21 cellular contexts compared by ENCODE assay signal in the genomic region with DNA sequence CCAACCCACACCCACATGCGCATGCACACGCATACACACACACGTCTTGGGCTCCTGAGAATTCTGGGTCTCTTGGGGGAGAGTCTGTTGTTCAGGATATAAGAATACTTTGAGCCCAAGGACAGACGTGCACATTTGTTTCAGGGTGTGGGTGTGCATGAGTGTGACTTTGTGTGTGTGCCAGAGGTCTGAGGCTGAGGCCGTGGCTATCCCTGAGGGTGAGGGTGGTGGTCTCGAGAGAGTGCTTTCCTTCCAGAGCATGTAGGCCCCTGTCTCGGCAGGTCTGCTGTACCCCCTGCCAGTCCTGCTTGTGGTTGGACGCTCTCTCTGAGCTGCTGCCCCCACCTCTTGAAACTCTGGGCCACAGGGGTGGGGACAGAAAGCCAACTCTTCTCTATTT.
DNase-seq lines count a peak whose midpoint lies in the region; ATAC-seq and TF ChIP-seq lines count a peak whose summit lies in the region.
"Had no signal": no experiment of that assay in that cellular context is flagged by ENCODE, and none has a peak within 500 bp of the region (broad histone marks: within the 10 kb centered on the region; RNA-seq: fewer than 3 reads in every experiment).

No MANE protein-coding gene starts in this region.

- CTCF ChIA-PET in SK-N-SH (lab: Yijun Ruan, JAX), result no interaction called here
- CTCF ChIA-PET in naive thymus-derived CD4-positive, alpha-beta T cell (lab: Charles Lee), result no interaction called here

- H3K4me1 ChIP-seq in SK-N-SH (ENCODE audit: control insufficient read depth in 1 of 2, insufficient read depth in 2 of 2, low read depth in 1 of 2, low read length in 1 of 2), result peaks cover 0 to 58% of the 10 kb centered on the region in 2 experiments; a peak in 2 of 4 replicates
- H3K4me1 ChIP-seq in naive thymus-derived CD4-positive, alpha-beta T cell (ENCODE audit: control insufficient read depth in 2 of 2, insufficient read depth in 2 of 2, low read length in 2 of 2), result no peaks in the 10 kb centered on the region

- H3F3A ChIP-seq in SK-N-SH (replicated peaks; ENCODE audit: insufficient read depth), result no peaks in the 10 kb centered on the region

- no peak overlapping the region for H3K9ac ChIP-seq in SK-N-SH
- H3K9ac ChIP-seq: BLaER1 had no signal

- H3K27ac ChIP-seq in SK-N-SH (ENCODE audit: low read depth in 2 of 2, low read length in 1 of 2), result peak overlapping the region; percentile 15 to 100; a peak in 2 of 4 replicates
- H3K27ac ChIP-seq in naive thymus-derived CD4-positive, alpha-beta T cell (ENCODE audit: low read depth, low read length), result no peak overlapping the region
- H3K27ac ChIP-seq: 22Rv1, BLaER1, C4-2B had no signal

- peaks cover 11 to 41% (median 28%) of the 10 kb centered on the region in 5 donors for H3K27me3 Mint-ChIP-seq in naive thymus-derived CD4-positive, alpha-beta T cell

- H3K4me3 Mint-ChIP-seq in naive thymus-derived CD4-positive, alpha-beta T cell, result no peak overlapping the region
- H3K4me3 Mint-ChIP-seq: B cell; CD4-positive, alpha-beta T cell; CD8-positive, alpha-beta memory T cell had no signal

- no peak for TF ChIP-seq EP300 in SK-N-SH (IDR thresholded peaks at IDR 0.05; ENCODE audit: borderline replicate concordance in 1 of 2, low read depth in 1 of 2, low read length in 1 of 2)

- no peaks in the 10 kb centered on the region for H3K9me2 ChIP-seq in SK-N-SH

- DNase-seq in SK-N-SH, result no peak
- DNase-seq in cardiac septum (ENCODE audit: low spot score), result peak; percentile 44
- no peak for DNase-seq in left cardiac atrium
- peak; percentile 27 for DNase-seq in retina
- no peak for DNase-seq in naive thymus-derived CD4-positive, alpha-beta T cell
- DNase-seq in CD1c-positive myeloid dendritic cell (ENCODE audit: extremely low spot score), result no peak
- DNase-seq: DMS 273 treated with DMSO at 0.1 percent for 48 hours, DMS79, EL, GDM1, GOT3, HCEC 1CT had no signal

- WGBS in SK-N-SH (ENCODE audit: low lambda C conversion rate), result 44% methylated on average over 5 of the region's 8 CpGs

- no peak overlapping the region for H2AFZ ChIP-seq in SK-N-SH (ENCODE audit: low read depth)

- peaks cover 0 to 1% (median 0%) of the 10 kb centered on the region in 7 donors for H3K4me1 Mint-ChIP-seq in naive thymus-derived CD4-positive, alpha-beta T cell
- H3K4me1 Mint-ChIP-seq: B cell; CD8-positive, alpha-beta memory T cell had no signal

- no peak overlapping the region for H3K4me3 ChIP-seq in SK-N-SH (ENCODE audit: low read depth in 2 of 2, low read length in 1 of 2)
- H3K4me3 ChIP-seq in naive thymus-derived CD4-positive, alpha-beta T cell (ENCODE audit: low read length), result no peak overlapping the region
- H3K4me3 ChIP-seq: BLaER1, GM12878 had no signal

- POLR2A ChIA-PET in SK-N-SH (lab: Yijun Ruan, JAX), result no interaction called here
- POLR2A ChIA-PET in naive thymus-derived CD4-positive, alpha-beta T cell (lab: Charles Lee), result no interaction called here

- H3K36me3 ChIP-seq in SK-N-SH (replicated peaks in 1 of 2; ENCODE audit: control insufficient read depth in 1 of 2, insufficient read depth in 2 of 2, low read length in 1 of 2), result no peaks in the 10 kb centered on the region
- no peaks in the 10 kb centered on the region for H3K36me3 ChIP-seq in naive thymus-derived CD4-positive, alpha-beta T cell (ENCODE audit: control insufficient read depth in 2 of 3, insufficient read depth in 3 of 3, low read length in 3 of 3)
- H3K36me3 ChIP-seq: BLaER1 had no signal

- peaks cover 0 to 4% (median 0%) of the 10 kb centered on the region in 5 donors for H3K36me3 Mint-ChIP-seq in naive thymus-derived CD4-positive, alpha-beta T cell

- no peak overlapping the region for H3K27ac Mint-ChIP-seq in naive thymus-derived CD4-positive, alpha-beta T cell
- H3K27ac Mint-ChIP-seq: B cell; CD4-positive, alpha-beta T cell; CD8-positive, alpha-beta memory T cell had no signal

- H4K20me1 ChIP-seq in SK-N-SH (ENCODE audit: insufficient read depth), result no peaks in the 10 kb centered on the region

- H3K27me3 ChIP-seq in SK-N-SH (ENCODE audit: insufficient read depth), result no peaks in the 10 kb centered on the region; the same call in 1 of the 2 replicates
- H3K27me3 ChIP-seq in naive thymus-derived CD4-positive, alpha-beta T cell (ENCODE audit: control insufficient read depth in 2 of 2, insufficient read depth in 2 of 2, low read length in 2 of 2), result no peaks in the 10 kb centered on the region
- H3K27me3 ChIP-seq: BLaER1 had no signal

- H3K4me2 ChIP-seq in SK-N-SH, result no peak overlapping the region
- H3K4me2 ChIP-seq: BLaER1 had no signal

- intact Hi-C loops in cardiac septum (cut with DNase I) (no loop called here), left cardiac atrium (cut with DNase I) (no loop called here)
- intact Hi-C loops in naive thymus-derived CD4-positive, alpha-beta T cell (cut with micrococcal nuclease), result no loop called here

- TF ChIP-seq RAD21 in SK-N-SH (IDR thresholded peaks at IDR 0.05; ENCODE audit: low read length), result no peak

- H3K79me2 ChIP-seq in SK-N-SH (ENCODE audit: insufficient read depth), result no peaks in the 10 kb centered on the region

- ATAC-seq in SK-N-SH treated with all-trans-retinoic acid at 6 μM for 48 hours, result no peak
- ATAC-seq in left cardiac atrium, result no peak
- ATAC-seq in naive thymus-derived CD4-positive, alpha-beta T cell, result no peak
- ATAC-seq in GM21526 (IDR thresholded peaks at IDR 0.05; ENCODE audit: low FRiP score, unreplicated experiment), result no peak
- ATAC-seq: GM12878 had no signal

- H3K9me3 Mint-ChIP-seq in naive thymus-derived CD4-positive, alpha-beta T cell, result peaks cover 0 to 25% (median 6%) of the 10 kb centered on the region in 11 donors

- no peaks in the 10 kb centered on the region for H3K9me3 ChIP-seq in SK-N-SH
- no peaks in the 10 kb centered on the region for H3K9me3 ChIP-seq in naive thymus-derived CD4-positive, alpha-beta T cell (ENCODE audit: control insufficient read depth in 2 of 3, low read length in 3 of 3)

- no peak for TF ChIP-seq CTCF in SK-N-SH (IDR thresholded peaks at IDR 0.05)

TF ChIP-seq in SK-N-SH, 30 proteins besides CTCF, POLR2A, EP300 and RAD21:
- TF ChIP-seq MEF2A (IDR thresholded peaks at IDR 0.05; ENCODE audit: borderline replicate concordance, low read depth), result no peak
- no peak for TF ChIP-seq SMC3 (IDR thresholded peaks at IDR 0.05; ENCODE audit: low read depth, low read length)
- TF ChIP-seq TCF12 (IDR thresholded peaks at IDR 0.05), result no peak
- TF ChIP-seq CHD2 (IDR thresholded peaks at IDR 0.05; ENCODE audit: low read length, partially characterized antibody), result no peak
- no peak for TF ChIP-seq TAF1 (IDR thresholded peaks at IDR 0.05; ENCODE audit: borderline replicate concordance, low read depth, low read length)
- TF ChIP-seq POLR2AphosphoS5 (IDR thresholded peaks at IDR 0.05; ENCODE audit: low read depth, low read length), result no peak
TF ChIP-seq in SK-N-SH: peak in this region for 0.

TF ChIP-seq in SK-N-SH treated with all-trans-retinoic acid at 6 μM for 48 hours, 23 proteins besides CTCF, POLR2A, EP300 and RAD21:
- TF ChIP-seq, protein P1, sequence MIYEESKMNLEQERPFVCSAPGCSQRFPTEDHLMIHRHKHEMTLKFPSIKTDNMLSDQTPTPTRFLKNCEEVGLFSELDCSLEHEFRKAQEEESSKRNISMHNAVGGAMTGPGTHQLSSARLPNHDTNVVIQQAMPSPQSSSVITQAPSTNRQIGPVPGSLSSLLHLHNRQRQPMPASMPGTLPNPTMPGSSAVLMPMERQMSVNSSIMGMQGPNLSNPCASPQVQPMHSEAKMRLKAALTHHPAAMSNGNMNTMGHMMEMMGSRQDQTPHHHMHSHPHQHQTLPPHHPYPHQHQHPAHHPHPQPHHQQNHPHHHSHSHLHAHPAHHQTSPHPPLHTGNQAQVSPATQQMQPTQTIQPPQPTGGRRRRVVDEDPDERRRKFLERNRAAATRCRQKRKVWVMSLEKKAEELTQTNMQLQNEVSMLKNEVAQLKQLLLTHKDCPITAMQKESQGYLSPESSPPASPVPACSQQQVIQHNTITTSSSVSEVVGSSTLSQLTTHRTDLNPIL (CRISPR knock-in tag; IDR thresholded peaks at IDR 0.05; ENCODE audit: low read depth), result no peak
- no peak for TF ChIP-seq ZC3H10 (CRISPR knock-in tag; IDR thresholded peaks at IDR 0.05)
- TF ChIP-seq OSR1 (CRISPR knock-in tag; IDR thresholded peaks at IDR 0.05), result no peak

Comparison
In these comparisons a context has a peak if more than half of its experiments do, and no peak if none do; other contexts are left out.
1. DNase-seq: peak in cardiac septum (single experiment) and retina (single experiment); none in SK-N-SH (single experiment), left cardiac atrium (single experiment), naive thymus-derived CD4-positive, alpha-beta T cell (0 of 9) and CD1c-positive myeloid dendritic cell (single experiment).